In the genomic region with DNA sequence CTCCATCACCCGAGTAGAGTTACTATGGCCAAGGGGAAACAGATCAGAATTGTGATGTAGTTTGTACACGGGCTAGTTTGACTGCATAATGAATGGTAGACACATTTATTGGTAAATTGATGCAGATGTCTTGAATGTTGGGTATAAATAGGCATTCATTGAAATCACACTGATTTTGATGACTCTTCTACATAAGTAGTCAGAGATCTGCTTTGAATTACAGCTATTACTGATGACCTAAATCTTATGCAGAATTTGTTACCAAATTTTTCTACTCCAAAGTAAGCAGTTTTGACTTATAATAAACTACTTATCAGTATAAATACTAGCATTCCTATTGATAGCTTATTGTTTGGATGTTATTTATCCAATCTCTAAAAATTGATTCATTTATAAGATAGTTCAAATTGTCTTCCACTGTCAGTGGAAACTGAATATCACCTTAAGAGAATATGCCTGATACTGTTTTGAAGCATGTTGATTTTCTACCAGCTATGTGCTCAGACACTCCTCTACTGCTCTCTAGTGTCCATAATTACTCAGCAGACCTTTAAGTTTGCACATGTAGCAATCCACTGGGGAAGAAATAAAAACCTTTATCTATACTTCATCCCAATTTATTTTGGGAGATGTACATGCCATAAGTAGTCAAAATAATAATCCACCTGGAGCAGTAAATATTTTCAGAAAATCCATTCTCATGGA, we compare ENCODE assay signal across 8 cellular contexts.
A peak's percentile ranks its signal among the peaks of the same experiment; 100 is the strongest.
DNase-seq lines count a peak whose midpoint lies in the region; ATAC-seq and TF ChIP-seq lines count a peak whose summit lies in the region.

No MANE protein-coding gene starts in this region.

- 54% methylated on average over 2 of the region's 2 CpGs for WGBS in mammary epithelial cell (ENCODE audit: low coverage, missing lambda C conversion rate)

- peaks cover 10% of the 10 kb centered on the region for H3K4me1 ChIP-seq in mammary epithelial cell (ENCODE audit: insufficient read depth, low read length)
- H3K4me1 ChIP-seq in left lung: peaks cover 0 to 6% of the 10 kb centered on the region in 2 donors

- intact Hi-C loops in mammary epithelial cell (cut with micrococcal nuclease): loop anchor here (1.0 to 10.0 kb wide), 9 partner anchors 70 to 735 kb away; a partner anchor contains a TSS
- intact Hi-C loops in left lung (cut with DNase I): loop anchor here in 1 of 2 donors (5.0 to 10.0 kb wide), 2 partner anchors 435 to 608 kb away; no protein-coding TSS in a partner anchor

- H4K20me1 ChIP-seq in mammary epithelial cell (ENCODE audit: insufficient read depth, low read length): no peaks in the 10 kb centered on the region

- no peak overlapping the region for H3K9ac ChIP-seq in mammary epithelial cell (ENCODE audit: insufficient read depth, low read length)

- dilution Hi-C loops in mammary epithelial cell (cut with HindIII; ENCODE audit: low sequenced_read_pairs): no loop called here

- CTCF ChIA-PET in mammary epithelial cell (lab: Charles Lee; ENCODE audit: low non-redundant PET): interaction anchor here (0.5 to 0.7 kb wide), 5 partner anchors 260 to 882 kb away, joined by 3 to 6 read pairs (median 5); no protein-coding TSS in a partner anchor

- ATAC-seq in GM19372 (IDR thresholded peaks at IDR 0.05; ENCODE audit: low read depth, unreplicated experiment) (peak; percentile 59), left lung (peak; percentile 91)

- BruUV-seq in mammary epithelial cell (replicated peaks; lab: Mats Ljungman, UMichigan): no TSS peak

- H2AFZ ChIP-seq in mammary epithelial cell (ENCODE audit: low read depth, low read length): no peak overlapping the region

- in situ Hi-C loops in mammary epithelial cell (cut with MboI; ENCODE audit: low sequenced_read_pairs in 2 of 2): loop anchor here (5.0 to 25.0 kb wide), 5 partner anchors 435 to 870 kb away; no protein-coding TSS in a partner anchor

- peak; percentile 78 for TF ChIP-seq CTCF in 22Rv1 (IDR thresholded peaks at IDR 0.05)
- peak; percentile 63 to 82 for TF ChIP-seq CTCF in mammary epithelial cell (conservative IDR thresholded peaks at IDR 0.05 in 1 of 2, IDR thresholded peaks at IDR 0.05 in 1 of 2; ENCODE audit: extremely low read depth in 1 of 2, insufficient read depth in 1 of 2, low read depth in 1 of 2, low read length in 2 of 2)
- peak; percentile 35 to 69 for TF ChIP-seq CTCF in left lung (IDR thresholded peaks at IDR 0.05)

- DNase-seq in NCI-H345 (lab: John Stamatoyannopoulos, UW) (peak; percentile 62), mammary epithelial cell (peak; percentile 36), left lung (no peak), mucosa of gallbladder (ENCODE audit: low spot score) (no peak)
- no peak for DNase-seq in activated effector memory CD4-positive, alpha-beta T cell treated with anti-CD3 and anti-CD28 coated beads, Interleukin-2, amount 50 U/mL, for 16 hours
- no peak for DNase-seq in activated naive CD4-positive, alpha-beta T cell treated with anti-CD3 and anti-CD28 coated beads, Interleukin-2, amount 50 U/mL, for 16 hours

- H3K27ac ChIP-seq in 22Rv1 (no peak overlapping the region), mammary epithelial cell (ENCODE audit: insufficient read depth, low read depth, low read length) (no peak overlapping the region), left lung (no peak overlapping the region)

- H3K27me3 ChIP-seq in mammary epithelial cell (ENCODE audit: insufficient read depth, low read length) (no peaks in the 10 kb centered on the region), left lung (no peaks in the 10 kb centered on the region)

- H3K9me3 ChIP-seq in mammary epithelial cell (replicated peaks; ENCODE audit: insufficient read depth, low read length): no peaks in the 10 kb centered on the region
- H3K9me3 ChIP-seq in left lung: no peaks in the 10 kb centered on the region

- H3K36me3 ChIP-seq in mammary epithelial cell (ENCODE audit: insufficient read depth, low read length): no peaks in the 10 kb centered on the region
- H3K36me3 ChIP-seq in left lung: no peaks in the 10 kb centered on the region

- H3K4me2 ChIP-seq in mammary epithelial cell (ENCODE audit: insufficient read depth, low read depth, low read length): no peak overlapping the region

- no peak overlapping the region for H3K4me3 ChIP-seq in mammary epithelial cell (replicated peaks in 1 of 3; ENCODE audit: insufficient read depth in 1 of 3, low read depth in 2 of 3, low read length in 3 of 3)
- H3K4me3 ChIP-seq in left lung: no peak overlapping the region

- no peaks in the 10 kb centered on the region for H3K79me2 ChIP-seq in mammary epithelial cell (ENCODE audit: insufficient read depth, low read length)

Comparison
In these comparisons a context has a peak if more than half of its experiments do, and no peak if none do; other contexts are left out.
1. DNase-seq: peak in NCI-H345 (single experiment) and mammary epithelial cell (single experiment); none in left lung (0 of 2), mucosa of gallbladder (single experiment), activated effector memory CD4-positive, alpha-beta T cell treated with anti-CD3 and anti-CD28 coated beads, Interleukin-2, amount 50 U/mL, for 16 hours (single experiment) and activated naive CD4-positive, alpha-beta T cell treated with anti-CD3 and anti-CD28 coated beads, Interleukin-2, amount 50 U/mL, for 16 hours (single experiment).
2. Peak in every context shown above with its lines, with median percentiles within 50 percentile points of each other: CTCF ChIP-seq.